Comparison of ENCODE assay signal across 10 cellular contexts in genomic region chr19:23071087-23071511, GRCh38. TPM values are rescaled to one million over a fixed set of nuclear protein-coding genes. Genes with fewer than 3 reads are reported as not detected.
DNase-seq lines count a peak whose midpoint lies in the region; ATAC-seq, FAIRE-seq and TF ChIP-seq lines count a peak whose summit lies in the region.
"Had no signal": no experiment of that assay in that cellular context is flagged by ENCODE, and none has a peak within 500 bp of the region (broad histone marks: within the 10 kb centered on the region; RNA-seq: fewer than 3 reads in every experiment).

No MANE protein-coding gene starts in this region.

- H3K9me3 Mint-ChIP-seq in activated T-cell treated with anti-CD3 and anti-CD28 coated beads, Interleukin-2, amount 50 U/mL, for 72 hours: peaks cover 9 to 32% of the 10 kb centered on the region in 2 donors
- peaks cover 68% of the 10 kb centered on the region for H3K9me3 Mint-ChIP-seq in endodermal cell
- peaks cover 67% of the 10 kb centered on the region for H3K9me3 Mint-ChIP-seq in activated T-helper 2 cell treated with anti-CD3 and anti-CD28 coated beads, Interferon-gamma antibody, Interleukin-2, Interleukin-4, amounts not matched to agents 10 μg/mL and 5 μg/mL and 100 μg/mL, durations not matched to agents 14 hours and 24 hours and 36 hours

- 8% methylated on average over 34 of the region's 34 CpGs for WGBS in GM12878 (ENCODE audit: insufficient coverage, insufficient replicate concordance, low lambda C conversion rate, missing lambda C conversion rate)
- 50 to 72% methylated on average over 10 to 34 of the region's 34 CpGs for WGBS in endodermal cell (ENCODE audit: insufficient coverage in 1 of 2, insufficient read length in 1 of 2), 2 experiments

- H3K4me2 ChIP-seq in GM12878 (ENCODE audit: control insufficient read depth, insufficient read depth): no peak overlapping the region

- RAD21 ChIA-PET in GM12878 (lab: Charles Lee; ENCODE audit: unreplicated experiment): no interaction called here

- H3K4me1 Mint-ChIP-seq in activated T-cell treated with anti-CD3 and anti-CD28 coated beads, Interleukin-2, amount 50 U/mL, for 72 hours (ENCODE audit: low read depth): peaks cover 5% of the 10 kb centered on the region
- no peaks in the 10 kb centered on the region for H3K4me1 Mint-ChIP-seq in endodermal cell
- no peaks in the 10 kb centered on the region for H3K4me1 Mint-ChIP-seq in activated T-helper 2 cell treated with anti-CD3 and anti-CD28 coated beads, Interferon-gamma antibody, Interleukin-2, Interleukin-4, amounts not matched to agents 10 μg/mL and 5 μg/mL and 100 μg/mL, durations not matched to agents 14 hours and 24 hours and 36 hours (ENCODE audit: low read depth)

- H3K36me3 Mint-ChIP-seq in activated T-cell treated with anti-CD3 and anti-CD28 coated beads, Interleukin-2, amount 50 U/mL, for 72 hours (ENCODE audit: insufficient read depth in 2 of 2): peaks cover 17 to 18% of the 10 kb centered on the region in 2 donors
- no peaks in the 10 kb centered on the region for H3K36me3 Mint-ChIP-seq in endodermal cell (ENCODE audit: low read depth)
- H3K36me3 Mint-ChIP-seq in activated T-helper 2 cell treated with anti-CD3 and anti-CD28 coated beads, Interferon-gamma antibody, Interleukin-2, Interleukin-4, amounts not matched to agents 10 μg/mL and 5 μg/mL and 100 μg/mL, durations not matched to agents 14 hours and 24 hours and 36 hours (ENCODE audit: low read depth): no peaks in the 10 kb centered on the region
- H3K36me3 Mint-ChIP-seq: brain had no signal

- intact Hi-C loops in GM12878 (cut with micrococcal nuclease; ENCODE audit: unreplicated experiment): no loop called here
- intact Hi-C loops in left lung (cut with DNase I): no loop called here
- intact Hi-C loops in uterus (cut with DNase I; ENCODE audit: low total_unique reads): no loop called here
- intact Hi-C loops in activated T-helper 2 cell treated with anti-CD3 and anti-CD28 coated beads, Interferon-gamma antibody, Interleukin-2, Interleukin-4, amounts not matched to agents 10 μg/mL and 5 μg/mL and 100 μg/mL, durations not matched to agents 14 hours and 24 hours and 36 hours (cut with micrococcal nuclease): no loop called here

- POLR2A ChIA-PET in GM12878 (lab: Charles Lee): no interaction called here

- SMC1A ChIA-PET in GM12878 (lab: Charles Lee; ENCODE audit: uncharacterized antibody, unreplicated experiment): no interaction called here

- in situ Hi-C loops in GM12878 (cut with MboI): no loop called here

- TF ChIP-seq EP300 in GM12878 (IDR thresholded peaks at IDR 0.05; ENCODE audit: borderline replicate concordance in 1 of 2, control insufficient read depth in 1 of 2, low read depth in 2 of 2, low read length in 2 of 2): no peak

- BruUV-seq in GM12878 (replicated peaks; lab: Mats Ljungman, UMichigan): no TSS peak

- TF ChIP-seq CTCF in GM12878 (IDR thresholded peaks at IDR 0.05 in 2 of 3, conservative IDR thresholded peaks at IDR 0.05 in 1 of 3; ENCODE audit: control insufficient read depth in 2 of 3, extremely low read depth in 1 of 3, insufficient read depth in 1 of 3, low read depth in 3 of 3, low read length in 3 of 3) (no peak), left lung (IDR thresholded peaks at IDR 0.05) (no peak), uterus (IDR thresholded peaks at IDR 0.05) (no peak), endodermal cell (conservative IDR thresholded peaks at IDR 0.05) (no peak)

- peak overlapping the region; percentile 52 to 58 for H3K4me3 Mint-ChIP-seq in activated T-cell treated with anti-CD3 and anti-CD28 coated beads, Interleukin-2, amount 50 U/mL, for 72 hours
- no peak overlapping the region for H3K4me3 Mint-ChIP-seq in endodermal cell
- H3K4me3 Mint-ChIP-seq in activated T-helper 2 cell treated with anti-CD3 and anti-CD28 coated beads, Interferon-gamma antibody, Interleukin-2, Interleukin-4, amounts not matched to agents 10 μg/mL and 5 μg/mL and 100 μg/mL, durations not matched to agents 14 hours and 24 hours and 36 hours (ENCODE audit: low read depth): no peak overlapping the region

- H3K9ac ChIP-seq in GM12878 (ENCODE audit: control insufficient read depth, insufficient read depth, low read length): no peak overlapping the region
- H3K9ac ChIP-seq in endodermal cell (ENCODE audit: extremely low read depth, low read length, poor library complexity, severe bottlenecking): no peak overlapping the region

- H3K36me3 ChIP-seq in GM12878 (ENCODE audit: control insufficient read depth in 2 of 2, insufficient read depth in 2 of 2, low read length in 1 of 2) (no peaks in the 10 kb centered on the region), left lung (no peaks in the 10 kb centered on the region), uterus (no peaks in the 10 kb centered on the region), endodermal cell (ENCODE audit: control insufficient read depth, insufficient read depth, low read length) (no peaks in the 10 kb centered on the region)

- peaks cover 24% of the 10 kb centered on the region for H3K27me3 Mint-ChIP-seq in activated T-cell treated with anti-CD3 and anti-CD28 coated beads, Interleukin-2, amount 50 U/mL, for 72 hours (ENCODE audit: low read depth)
- peaks cover 15% of the 10 kb centered on the region for H3K27me3 Mint-ChIP-seq in endodermal cell (ENCODE audit: insufficient read depth)
- H3K27me3 Mint-ChIP-seq in activated T-helper 2 cell treated with anti-CD3 and anti-CD28 coated beads, Interferon-gamma antibody, Interleukin-2, Interleukin-4, amounts not matched to agents 10 μg/mL and 5 μg/mL and 100 μg/mL, durations not matched to agents 14 hours and 24 hours and 36 hours (ENCODE audit: low read depth): no peaks in the 10 kb centered on the region

- ATAC-seq in activated T-cell treated with anti-CD3 and anti-CD28 coated beads, Interleukin-2, amount 50 U/mL, for 72 hours (replicated peaks in 1 of 2): peak in 1 of 2 donors; percentile 31
- ATAC-seq in GM12878 (no peak), left lung (peak; percentile 38), HG03565 (IDR thresholded peaks at IDR 0.05; ENCODE audit: unreplicated experiment) (no peak)

- no peaks in the 10 kb centered on the region for H4K20me1 ChIP-seq in GM12878 (ENCODE audit: control insufficient read depth, insufficient read depth)

- no peak for TF ChIP-seq RAD21 in GM12878 (IDR thresholded peaks at IDR 0.05; ENCODE audit: insufficient read depth, low read depth, low read length)

- no peak overlapping the region for H3K4me3 ChIP-seq in GM12878
- peak overlapping the region; percentile 13 to 24 for H3K4me3 ChIP-seq in left lung
- peak overlapping the region; percentile 10 to 39 for H3K4me3 ChIP-seq in uterus
- no peak overlapping the region for H3K4me3 ChIP-seq in endodermal cell (ENCODE audit: low read length)

- H3K27ac Mint-ChIP-seq in activated T-cell treated with anti-CD3 and anti-CD28 coated beads, Interleukin-2, amount 50 U/mL, for 72 hours: no peak overlapping the region
- H3K27ac Mint-ChIP-seq in endodermal cell: no peak overlapping the region
- no peak overlapping the region for H3K27ac Mint-ChIP-seq in activated T-helper 2 cell treated with anti-CD3 and anti-CD28 coated beads, Interferon-gamma antibody, Interleukin-2, Interleukin-4, amounts not matched to agents 10 μg/mL and 5 μg/mL and 100 μg/mL, durations not matched to agents 14 hours and 24 hours and 36 hours
- H3K27ac Mint-ChIP-seq: brain had no signal

- CTCF ChIA-PET in GM12878 (lab: Yijun Ruan, JAX): no interaction called here

- no peaks in the 10 kb centered on the region for H3K79me2 ChIP-seq in GM12878 (ENCODE audit: control insufficient read depth, insufficient read depth, low read length)

- no peaks in the 10 kb centered on the region for H3K4me1 ChIP-seq in GM12878 (ENCODE audit: control insufficient read depth, insufficient read depth, low read length)
- H3K4me1 ChIP-seq in left lung: peaks cover 3 to 16% of the 10 kb centered on the region in 2 donors
- H3K4me1 ChIP-seq in uterus: no peaks in the 10 kb centered on the region
- H3K4me1 ChIP-seq in endodermal cell (ENCODE audit: control insufficient read depth, insufficient read depth, low read length): no peaks in the 10 kb centered on the region

- FAIRE-seq in GM12878 (lab: Jason Lieb, UNC): peak; percentile 100

- no peak overlapping the region for H2AFZ ChIP-seq in GM12878 (ENCODE audit: control insufficient read depth, low read depth, low read length)

- H3K27ac ChIP-seq in GM12878 (ENCODE audit: control insufficient read depth, insufficient read depth): no peak overlapping the region
- H3K27ac ChIP-seq in left lung: no peak overlapping the region
- no peak overlapping the region for H3K27ac ChIP-seq in uterus
- H3K27ac ChIP-seq in endodermal cell (ENCODE audit: low read depth, low read length): no peak overlapping the region

- DNase-seq in activated T-cell treated with anti-CD3 and anti-CD28 coated beads, Interleukin-2, amount 50 U/mL, for 72 hours: peak in 1 of 2 donors; percentile 12
- DNase-seq in activated T-cell treated with anti-CD3 and anti-CD28 coated beads, Interleukin-2, amount 50 U/mL, for 1 hour: no peak
- DNase-seq in GM12878 (ENCODE audit: low read depth, low spot score) (no peak), left lung (peak in 1 of 2 donors; percentile 82), uterus (peak in 1 of 2 donors; percentile 18), endodermal cell (no peak)
- no peak for DNase-seq in activated T-helper 2 cell treated with anti-CD3 and anti-CD28 coated beads, Interferon-gamma antibody, Interleukin-2, Interleukin-4, amounts not matched to agents 10 μg/mL and 5 μg/mL and 100 μg/mL, durations not matched to agents 14 hours and 24 hours and 36 hours (ENCODE audit: low spot score)
- DNase-seq: DMS79 treated with DMSO at 0.1 percent for 48 hours had no signal

- H3K27me3 ChIP-seq in GM12878 (replicated peaks in 1 of 2; ENCODE audit: control insufficient read depth in 2 of 2, insufficient read depth in 2 of 2, low read length in 1 of 2) (no peaks in the 10 kb centered on the region), left lung (peaks cover 0 to 56% of the 10 kb centered on the region in 2 donors), uterus (no peaks in the 10 kb centered on the region), endodermal cell (ENCODE audit: control insufficient read depth, insufficient read depth, low read length, poor library complexity, severe bottlenecking) (no peaks in the 10 kb centered on the region)

- TF ChIP-seq POLR2A in GM12878 (IDR thresholded peaks at IDR 0.05; ENCODE audit: low read depth, low read length) (no peak), uterus (IDR thresholded peaks at IDR 0.05) (no peak)

- H3K9me3 ChIP-seq in GM12878 (replicated peaks; ENCODE audit: control insufficient read depth, insufficient read depth, low read length): no peaks in the 10 kb centered on the region; the same call in 2 of the 3 replicates
- H3K9me3 ChIP-seq in left lung: peaks cover 0 to 11% of the 10 kb centered on the region in 2 donors
- H3K9me3 ChIP-seq in uterus: no peaks in the 10 kb centered on the region
- peaks cover 24% of the 10 kb centered on the region for H3K9me3 ChIP-seq in endodermal cell (ENCODE audit: control insufficient read depth, low read length)

RNA-seq across cellular contexts. Expression of gene ZNF730, which starts 45.7 kb away (rescaled TPM):
- 1 to 10 TPM; 1.2 to 2.2 TPM for total RNA-seq in activated T-cell treated with anti-CD3 and anti-CD28 coated beads, Interleukin-2, amount 50 U/mL, for 72 hours
- total RNA-seq in GM12878 (2013; cell fraction: nucleolus; rRNA removed): not detected in 2 replicates
- total RNA-seq in GM12878 (2014; rRNA removed) (not detected in 2 replicates), GM12878 (2014; rRNA removed; fragmentation: Illumina TruSeq; extraction: Trizol) (not detected in 2 replicates), GM12878 (2021) (not detected in 2 replicates), left lung (1 to 10 TPM; 2.8 to 2.9 TPM), uterus (10 to 100 TPM in 1 of 4 donors, 1 to 10 TPM in 1, not detected in 2; 3.9 to 15.6 TPM), endodermal cell (10 to 100 TPM; 40.3 to 83.9 TPM)
- not detected for polyA plus RNA-seq in GM12878 (2011; ENCODE audit: low read depth)
- polyA plus RNA-seq in GM12878 (2011; rRNA removed) (0.04 and 0.11 TPM in 2 replicates), GM12878 (2014; fragmentation: Illumina TruSeq; extraction: Trizol) (not detected in 2 replicates), GM12878 (2014; fragmentation: Nextera tagmentation; extraction: Ambion mirVana) (not detected), GM12878 (2014; rRNA removed) (not detected in 2 replicates), GM12878 (2016; fragmentation: Nextera tagmentation; extraction: Ambion mirVana) (not detected)
- 0.03 TPM in 1 of 2 replicates, not detected in the other for polyA plus RNA-seq in GM12878 (2011; cell fraction: cytosol; rRNA removed)
- not detected in 2 replicates for polyA plus RNA-seq in GM12878 (2011; cell fraction: nucleus; rRNA removed)
- polyA plus RNA-seq in GM12878 (2012): 0.08 and 0.20 TPM in 2 replicates
- polyA minus RNA-seq in GM12878 (2011; rRNA and poly(A)+ RNA removed): not detected in 2 replicates
- polyA minus RNA-seq in GM12878 (2011; cell fraction: cytosol; rRNA and poly(A)+ RNA removed): not detected in 2 replicates
- not detected in 2 replicates for polyA minus RNA-seq in GM12878 (2011; cell fraction: nucleus; rRNA and poly(A)+ RNA removed)
- 21.7 TPM for polyA plus RNA-seq in endodermal cell (2013, experiment 1 of 2)
- polyA plus RNA-seq in endodermal cell (2013, experiment 2 of 2): 27.6 TPM
- 0.37 and 0.67 TPM in 2 replicates for total RNA-seq in activated T-helper 2 cell treated with anti-CD3 and anti-CD28 coated beads, Interferon-gamma antibody, Interleukin-2, Interleukin-4, amounts not matched to agents 10 μg/mL and 5 μg/mL and 100 μg/mL, durations not matched to agents 14 hours and 24 hours and 36 hours

Comparison
In these comparisons a context has a peak if more than half of its experiments do, and no peak if none do; other contexts are left out.
1. H3K4me3 Mint-ChIP-seq: peak in activated T-cell treated with anti-CD3 and anti-CD28 coated beads, Interleukin-2, amount 50 U/mL, for 72 hours (2 of 2); none in endodermal cell (single experiment) and activated T-helper 2 cell treated with anti-CD3 and anti-CD28 coated beads, Interferon-gamma antibody, Interleukin-2, Interleukin-4, amounts not matched to agents 10 μg/mL and 5 μg/mL and 100 μg/mL, durations not matched to agents 14 hours and 24 hours and 36 hours (single experiment).
2. H3K4me3 ChIP-seq: peak in left lung (2 of 2) and uterus (2 of 2); none in GM12878 (single experiment) and endodermal cell (single experiment).